In the genomic region with DNA sequence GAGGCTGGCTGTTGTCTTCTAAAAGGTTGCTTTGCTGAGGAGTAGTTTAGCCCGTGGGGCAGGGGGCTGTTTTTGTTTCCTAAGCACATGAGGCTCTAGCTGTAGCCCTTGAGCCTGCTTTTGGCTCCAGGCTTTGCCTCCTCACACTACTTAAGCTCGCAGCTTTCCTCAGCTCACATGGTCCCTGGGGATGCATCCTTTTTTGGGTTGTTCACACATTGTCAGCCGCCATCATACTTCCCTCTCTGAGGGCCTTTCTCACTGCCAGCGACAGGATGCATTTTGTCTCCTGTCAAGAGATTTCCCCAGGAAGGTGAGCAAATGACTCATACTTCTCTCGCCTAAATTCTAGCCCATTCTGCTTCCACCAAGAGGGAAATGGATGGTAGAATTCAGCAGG, we compare ENCODE assay signal across 1 cellular context.
TF ChIP-seq lines count a peak whose summit lies in the region.

No MANE protein-coding gene starts in this region.

TF ChIP-seq in GM23338, 12 proteins besides CTCF, POLR2A, EP300 and RAD21 (continued from another document):
- TF ChIP-seq ZNF462 (CRISPR knock-in tag; IDR thresholded peaks at IDR 0.05) = no peak
- TF ChIP-seq STAT1 (IDR thresholded peaks at IDR 0.05; ENCODE audit: unreplicated experiment) = no peak
- TF ChIP-seq CREB1 (CRISPR knock-in tag; IDR thresholded peaks at IDR 0.05; ENCODE audit: low read depth) = no peak
- no peak for TF ChIP-seq EZH2 (IDR thresholded peaks at IDR 0.05; ENCODE audit: low read depth, unreplicated experiment)
- TF ChIP-seq REST (IDR thresholded peaks at IDR 0.05; ENCODE audit: unreplicated experiment) = no peak
